ENCODE assay signal across 8 cellular contexts in the genomic region with DNA sequence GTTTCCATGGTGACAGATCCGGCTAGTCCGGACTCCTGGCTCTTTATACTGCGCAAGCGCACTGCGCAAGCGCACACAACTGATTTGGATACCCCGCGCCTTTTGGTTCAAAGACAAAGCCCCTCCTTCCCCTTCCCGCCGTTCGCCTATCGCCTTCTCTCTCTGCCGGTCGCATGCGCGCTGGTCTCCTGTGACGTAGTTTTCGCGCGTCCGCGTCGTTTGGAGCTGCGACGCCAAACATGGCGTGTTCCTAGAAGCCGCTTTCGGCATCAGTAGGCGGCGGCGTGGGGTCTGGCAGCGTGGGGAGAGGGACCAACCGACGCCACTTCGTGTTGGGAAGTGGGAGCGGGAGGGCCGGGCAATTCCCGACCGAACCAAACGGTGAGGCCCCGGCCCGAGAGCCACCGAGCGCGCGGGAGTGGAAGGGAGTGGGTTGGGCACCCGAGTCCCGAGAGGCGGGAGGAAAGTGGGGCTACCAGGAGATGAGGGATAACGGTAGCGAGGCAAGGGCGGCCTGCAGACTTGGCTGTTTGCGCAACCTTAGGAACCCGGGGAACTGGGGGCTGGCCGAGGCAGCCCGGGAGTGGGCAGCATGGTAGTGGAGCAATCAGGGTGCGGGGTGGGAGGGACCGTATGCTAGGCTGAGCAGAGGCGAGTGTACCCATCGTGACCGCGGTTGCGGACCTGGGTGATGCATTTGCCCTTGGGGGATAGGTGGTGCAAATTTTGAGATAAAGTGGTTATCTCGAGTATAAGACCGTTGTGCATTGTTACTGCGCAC. TPM values are rescaled to one million over a fixed set of nuclear protein-coding genes. Genes with fewer than 3 reads are reported as not detected.
DNase-seq lines count a peak whose midpoint lies in the region; ATAC-seq and TF ChIP-seq lines count a peak whose summit lies in the region.

Gene IPO11, plus strand, starts transcription at position 215 of the 781 bp plus-strand sequence. CDS start 24,517 bp downstream, outside the sequence.

- H3K9me2 ChIP-seq in PC-3 (replicated peaks; ENCODE audit: low read length) = no peaks in the 10 kb centered on the region

- intact Hi-C loops in PC-3 (cut with micrococcal nuclease) = loop anchor here (1.0 kb wide), 1 partner anchor 9 kb away; the partner anchor contains the start of gene DIMT1

- no TSS peak for BruUV-seq in PC-3 (replicated peaks; lab: Mats Ljungman, UMichigan)

- peak within 1 kb of the TSS; percentile 97 for H2AFZ ChIP-seq in PC-3 (ENCODE audit: low read length)

- ATAC-seq in GM21576 (IDR thresholded peaks at IDR 0.05; ENCODE audit: unreplicated experiment) = peak; percentile 97
- ATAC-seq in PC-3 = peak; percentile 92

- TF ChIP-seq RAD21 in Ishikawa (IDR thresholded peaks at IDR 0.05; ENCODE audit: low read depth) = no peak

- H4K20me1 ChIP-seq in PC-3 (ENCODE audit: low read length) = peaks cover 9% of the 10 kb centered on the region; the same call in 1 of the 2 replicates

- POLR2A ChIA-PET in PC-3 (lab: Charles Lee; ENCODE audit: unreplicated experiment) = interaction anchor here (0.6 to 2.1 kb wide), 2 partner anchors 9 to 16 kb away, joined by 3 to 24 read pairs; partner anchors contain the start of gene DIMT1

- H3K27ac ChIP-seq in PC-3 (ENCODE audit: low read length) = peak within 1 kb of the TSS; percentile 70

- DNase-seq in DMS114 treated with DMSO at 0.1 percent for 48 hours (lab: John Stamatoyannopoulos, UW; ENCODE audit: unreplicated experiment) = peak; percentile 97
- peak; percentile 99 for DNase-seq in PC-3
- DNase-seq in activated T-cell treated with anti-CD3 and anti-CD28 coated beads for 48 hours (ENCODE audit: low read depth) = peak; percentile 98
- DNase-seq in epithelial cell of esophagus (ENCODE audit: low read depth) = peak; percentile 99
- peak; percentile 98 for DNase-seq in stimulated activated CD8-positive, alpha-beta memory T cell treated with anti-CD3 and anti-CD28 coated beads, Interleukin-4, amount 100 ng/mL, for 1 hour (ENCODE audit: low read depth in 2 of 2, low spot score in 1 of 2)

- H3K79me2 ChIP-seq in PC-3 (ENCODE audit: low read length) = peaks cover 53% of the 10 kb centered on the region

- no peak for TF ChIP-seq CTCF in PC-3 (conservative IDR thresholded peaks at IDR 0.05; ENCODE audit: low read depth, low read length)
- TF ChIP-seq CTCF in epithelial cell of esophagus (IDR thresholded peaks at IDR 0.05; ENCODE audit: insufficient read depth, low read depth, low read length, missing control alignments) = no peak

- H3K4me3 ChIP-seq in PC-3 (ENCODE audit: low read length) = peak within 1 kb of the TSS; percentile 100
- peak within 1 kb of the TSS; percentile 89 for H3K4me3 ChIP-seq in epithelial cell of esophagus (ENCODE audit: low read length)
- H3K4me3 ChIP-seq in mononuclear cell (ENCODE audit: low read length) = peak within 1 kb of the TSS; percentile 94

- H3K9me3 ChIP-seq in PC-3 (ENCODE audit: low read length) = no peaks in the 10 kb centered on the region
- no peaks in the 10 kb centered on the region for H3K9me3 ChIP-seq in mononuclear cell (ENCODE audit: low read depth, low read length)

- no peaks in the 10 kb centered on the region for H3K36me3 ChIP-seq in PC-3 (ENCODE audit: low read depth, low read length)

- H3K4me1 ChIP-seq in PC-3 (ENCODE audit: insufficient read depth, low read length) (peaks cover 16% of the 10 kb centered on the region), mononuclear cell (ENCODE audit: insufficient read depth, low read length) (peaks cover 14% of the 10 kb centered on the region)

- H3K27me3 ChIP-seq in PC-3 (ENCODE audit: low read length) (no peaks in the 10 kb centered on the region), mononuclear cell (ENCODE audit: insufficient read depth, low read length) (no peaks in the 10 kb centered on the region)

- H3F3A ChIP-seq in PC-3 (ENCODE audit: low read length, unreplicated experiment) = no peaks in the 10 kb centered on the region

- peak within 1 kb of the TSS; percentile 100 for H3K4me2 ChIP-seq in PC-3 (ENCODE audit: low read length)

- H3K9ac ChIP-seq in PC-3 (ENCODE audit: low read length) = peak within 1 kb of the TSS; percentile 96

- CTCF ChIA-PET in PC-3 (lab: Charles Lee) = interaction anchor here (0.6 kb wide), 1 partner anchor 31 kb away, joined by 3 read pairs; no protein-coding TSS in a partner anchor

- no peak for TF ChIP-seq EP300 in Ishikawa (IDR thresholded peaks at IDR 0.05; ENCODE audit: borderline replicate concordance)

TF ChIP-seq in Ishikawa, 13 proteins besides CTCF, POLR2A, EP300 and RAD21:
- TF ChIP-seq CREB1 (IDR thresholded peaks at IDR 0.05; ENCODE audit: low read depth) (peak; percentile 100), CEBPB (IDR thresholded peaks at IDR 0.05) (no peak), MAX (IDR thresholded peaks at IDR 0.05) (peak; percentile 82), TAF1 (IDR thresholded peaks at IDR 0.05; ENCODE audit: low read depth) (peak; percentile 91), USF1 (IDR thresholded peaks at IDR 0.05) (0 out of 2 replicates have a peak, but pooled peaks have one; percentile 6), YY1 (IDR thresholded peaks at IDR 0.05; ENCODE audit: low read depth) (peak; percentile 98), EGR1 (IDR thresholded peaks at IDR 0.05) (no peak; the same call in none of the 2 replicates), TCF12 (IDR thresholded peaks at IDR 0.05; ENCODE audit: low read depth) (peak; percentile 56; the same call in 1 of the 2 replicates), FOXM1 (IDR thresholded peaks at IDR 0.05; ENCODE audit: borderline replicate concordance, low read depth) (peak; percentile 67), ZBTB7A (IDR thresholded peaks at IDR 0.05; ENCODE audit: low read depth) (no peak)

RNA-seq across cellular contexts. Expression of gene IPO11, which starts in this region (rescaled TPM):
- total RNA-seq in PC-3 (2014; rRNA removed) (16.1 and 23.2 TPM in 2 replicates), mononuclear cell (12.7 TPM)

Comparison
In these comparisons a context has a peak if more than half of its experiments do, and no peak if none do; other contexts are left out.
1. Peak in every context shown above with its lines: DNase-seq, ATAC-seq, H3K4me3 ChIP-seq and H3K27ac ChIP-seq.